In genomic region chr15:65906396-65906795, GRCh38 we compare ENCODE assay signal across 1 cellular context.
TF ChIP-seq lines count a peak whose summit lies in the region.

No MANE protein-coding gene starts in this region.

TF ChIP-seq in WTC11, 78 proteins besides CTCF, POLR2A, EP300 and RAD21 (continued from another document):
- TF ChIP-seq AR (CRISPR knock-in tag; IDR thresholded peaks at IDR 0.05) (no peak), PREB (CRISPR knock-in tag; IDR thresholded peaks at IDR 0.05; ENCODE audit: borderline replicate concordance) (no peak), SP1 (CRISPR knock-in tag; conservative IDR thresholded peaks at IDR 0.05) (no peak)
- TF ChIP-seq, protein P1, sequence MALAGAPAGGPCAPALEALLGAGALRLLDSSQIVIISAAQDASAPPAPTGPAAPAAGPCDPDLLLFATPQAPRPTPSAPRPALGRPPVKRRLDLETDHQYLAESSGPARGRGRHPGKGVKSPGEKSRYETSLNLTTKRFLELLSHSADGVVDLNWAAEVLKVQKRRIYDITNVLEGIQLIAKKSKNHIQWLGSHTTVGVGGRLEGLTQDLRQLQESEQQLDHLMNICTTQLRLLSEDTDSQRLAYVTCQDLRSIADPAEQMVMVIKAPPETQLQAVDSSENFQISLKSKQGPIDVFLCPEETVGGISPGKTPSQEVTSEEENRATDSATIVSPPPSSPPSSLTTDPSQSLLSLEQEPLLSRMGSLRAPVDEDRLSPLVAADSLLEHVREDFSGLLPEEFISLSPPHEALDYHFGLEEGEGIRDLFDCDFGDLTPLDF (CRISPR knock-in tag; IDR thresholded peaks at IDR 0.05), result no peak
TF ChIP-seq in WTC11: peak in this region for 0.
